ENCODE assay signal across 8 cellular contexts in genomic region chr5:108381034-108381954, GRCh38. TPM values are rescaled to one million over a fixed set of nuclear protein-coding genes. Genes with fewer than 3 reads are reported as not detected.
A peak's percentile ranks its signal among the peaks of the same experiment; 100 is the strongest.
DNase-seq lines count a peak whose midpoint lies in the region; ATAC-seq and TF ChIP-seq lines count a peak whose summit lies in the region.

No MANE protein-coding gene starts in this region.

- H3K9ac ChIP-seq in BLaER1 treated with 17β-estradiol and CSF1 and Interleukin-3, amounts not matched to agents 10 nM and 100 nM, result peak overlapping the region; percentile 97 to 100 (median 99)
- H3K9ac ChIP-seq in neural cell (ENCODE audit: low read length), result peak overlapping the region; percentile 96

- H3K4me1 Mint-ChIP-seq in activated T-helper 2 cell treated with anti-CD3 and anti-CD28 coated beads, Interferon-gamma antibody, Interleukin-2, Interleukin-4, amounts not matched to agents 10 μg/mL and 5 μg/mL and 100 μg/mL, durations not matched to agents 14 hours and 24 hours and 36 hours (ENCODE audit: low read depth), result peaks cover 27% of the 10 kb centered on the region
- peaks cover 23% of the 10 kb centered on the region for H3K4me1 Mint-ChIP-seq in stimulated activated naive CD8-positive, alpha-beta T cell treated with anti-CD3 and anti-CD28 coated beads, Interleukin-15, amount 100 ng/mL, for 72 hours

- H3K79me2 ChIP-seq in neural cell (replicated peaks; ENCODE audit: insufficient read depth, low read length), result peaks cover 35% of the 10 kb centered on the region

- H3K9me3 ChIP-seq in BLaER1 treated with 17β-estradiol and CSF1 and Interleukin-3, amounts not matched to agents 10 nM and 100 nM (replicated peaks in 1 of 11), result peaks cover 9 to 15% (median 12%) of the 10 kb centered on the region in 11 experiments; a peak in 20 of 22 replicates
- no peaks in the 10 kb centered on the region for H3K9me3 ChIP-seq in neural cell (ENCODE audit: low read length)

- intact Hi-C loops in activated T-helper 2 cell treated with anti-CD3 and anti-CD28 coated beads, Interferon-gamma antibody, Interleukin-2, Interleukin-4, amounts not matched to agents 10 μg/mL and 5 μg/mL and 100 μg/mL, durations not matched to agents 14 hours and 24 hours and 36 hours (cut with micrococcal nuclease), result loop anchor here (5.0 kb wide), 3 partner anchors 366 to 1311 kb away; partner anchors contain the start of gene FER

- H3F3A ChIP-seq in neural cell (ENCODE audit: insufficient read depth, low read length, poor library complexity, severe bottlenecking), result peaks cover 5% of the 10 kb centered on the region

- peaks cover 0 to 11% (median 0%) of the 10 kb centered on the region in 11 experiments; a peak in 4 of 22 replicates for H3K36me3 ChIP-seq in BLaER1 treated with 17β-estradiol and CSF1 and Interleukin-3, amounts not matched to agents 10 nM and 100 nM
- no peaks in the 10 kb centered on the region for H3K36me3 ChIP-seq in neural cell (ENCODE audit: insufficient read depth, low read length)

- ATAC-seq in HG03175 (IDR thresholded peaks at IDR 0.05; ENCODE audit: unreplicated experiment), result peak; percentile 52
- ATAC-seq in stimulated activated naive CD8-positive, alpha-beta T cell treated with anti-CD3 and anti-CD28 coated beads, Interleukin-15, amount 100 ng/mL, for 72 hours, result peak; percentile 64

- H2AFZ ChIP-seq in neural cell (ENCODE audit: low read depth, low read length), result peak overlapping the region; percentile 89

- H3K9me2 ChIP-seq in neural cell (ENCODE audit: insufficient read depth, low read length), result no peaks in the 10 kb centered on the region

- H4K20me1 ChIP-seq in BLaER1 treated with 17β-estradiol and CSF1 and Interleukin-3, amounts not matched to agents 10 nM and 100 nM, result peaks cover 0 to 13% (median 0%) of the 10 kb centered on the region in 11 experiments; a peak in 3 of 22 replicates
- no peaks in the 10 kb centered on the region for H4K20me1 ChIP-seq in neural cell (ENCODE audit: insufficient read depth)

- H3K27me3 ChIP-seq in BLaER1 treated with 17β-estradiol and CSF1 and Interleukin-3, amounts not matched to agents 10 nM and 100 nM, result no peaks in the 10 kb centered on the region
- H3K27me3 ChIP-seq in neural cell (ENCODE audit: insufficient read depth, low read depth, low read length), result no peaks in the 10 kb centered on the region

- no peak for TF ChIP-seq EP300 in neural cell (conservative IDR thresholded peaks at IDR 0.05; ENCODE audit: poor library complexity, severe bottlenecking)

- TF ChIP-seq CTCF in fibroblast of the aortic adventitia (IDR thresholded peaks at IDR 0.05; ENCODE audit: insufficient read depth, low read length) (no peak), neural cell (IDR thresholded peaks at IDR 0.05; ENCODE audit: poor library complexity, severe bottlenecking) (no peak)

- peaks cover 4% of the 10 kb centered on the region for H3K9me3 Mint-ChIP-seq in activated T-helper 2 cell treated with anti-CD3 and anti-CD28 coated beads, Interferon-gamma antibody, Interleukin-2, Interleukin-4, amounts not matched to agents 10 μg/mL and 5 μg/mL and 100 μg/mL, durations not matched to agents 14 hours and 24 hours and 36 hours
- peaks cover 4 to 10% of the 10 kb centered on the region in 2 donors for H3K9me3 Mint-ChIP-seq in stimulated activated naive CD8-positive, alpha-beta T cell treated with anti-CD3 and anti-CD28 coated beads, Interleukin-15, amount 100 ng/mL, for 72 hours

- DNase-seq in OCI-M1 (lab: John Stamatoyannopoulos, UW) (peak; percentile 79), fibroblast of the aortic adventitia (ENCODE audit: low read depth) (peak; percentile 44)
- peak; percentile 77 for DNase-seq in activated T-helper 2 cell treated with anti-CD3 and anti-CD28 coated beads, Interferon-gamma antibody, Interleukin-2, Interleukin-4, amounts not matched to agents 10 μg/mL and 5 μg/mL and 100 μg/mL, durations not matched to agents 14 hours and 24 hours and 36 hours (ENCODE audit: low spot score)
- peak; percentile 79 to 81 for DNase-seq in stimulated activated naive CD8-positive, alpha-beta T cell treated with anti-CD3 and anti-CD28 coated beads, Interleukin-15, amount 100 ng/mL, for 72 hours

- peak overlapping the region; percentile 72 for H3K4me3 Mint-ChIP-seq in activated T-helper 2 cell treated with anti-CD3 and anti-CD28 coated beads, Interferon-gamma antibody, Interleukin-2, Interleukin-4, amounts not matched to agents 10 μg/mL and 5 μg/mL and 100 μg/mL, durations not matched to agents 14 hours and 24 hours and 36 hours (ENCODE audit: low read depth)
- peak overlapping the region; percentile 87 to 88 for H3K4me3 Mint-ChIP-seq in stimulated activated naive CD8-positive, alpha-beta T cell treated with anti-CD3 and anti-CD28 coated beads, Interleukin-15, amount 100 ng/mL, for 72 hours

- in situ Hi-C loops in GM18951 (cut with MboI; ENCODE audit: low sequenced_read_pairs, unreplicated experiment), result no loop called here

- H3K27me3 Mint-ChIP-seq in activated T-helper 2 cell treated with anti-CD3 and anti-CD28 coated beads, Interferon-gamma antibody, Interleukin-2, Interleukin-4, amounts not matched to agents 10 μg/mL and 5 μg/mL and 100 μg/mL, durations not matched to agents 14 hours and 24 hours and 36 hours (ENCODE audit: low read depth), result no peaks in the 10 kb centered on the region
- H3K27me3 Mint-ChIP-seq in stimulated activated naive CD8-positive, alpha-beta T cell treated with anti-CD3 and anti-CD28 coated beads, Interleukin-15, amount 100 ng/mL, for 72 hours, result no peaks in the 10 kb centered on the region

- H3K27ac Mint-ChIP-seq in activated T-helper 2 cell treated with anti-CD3 and anti-CD28 coated beads, Interferon-gamma antibody, Interleukin-2, Interleukin-4, amounts not matched to agents 10 μg/mL and 5 μg/mL and 100 μg/mL, durations not matched to agents 14 hours and 24 hours and 36 hours, result peak overlapping the region; percentile 77
- peak overlapping the region; percentile 88 to 91 for H3K27ac Mint-ChIP-seq in stimulated activated naive CD8-positive, alpha-beta T cell treated with anti-CD3 and anti-CD28 coated beads, Interleukin-15, amount 100 ng/mL, for 72 hours

- H3K36me3 Mint-ChIP-seq in activated T-helper 2 cell treated with anti-CD3 and anti-CD28 coated beads, Interferon-gamma antibody, Interleukin-2, Interleukin-4, amounts not matched to agents 10 μg/mL and 5 μg/mL and 100 μg/mL, durations not matched to agents 14 hours and 24 hours and 36 hours (ENCODE audit: low read depth), result peaks cover 14% of the 10 kb centered on the region

- H3K4me2 ChIP-seq in BLaER1 treated with 17β-estradiol and CSF1 and Interleukin-3, amounts not matched to agents 10 nM and 100 nM, result peak overlapping the region; percentile 67 to 94 (median 83)
- no peak overlapping the region for H3K4me2 ChIP-seq in neural cell (ENCODE audit: low read length)

- H3K27ac ChIP-seq in BLaER1 treated with 17β-estradiol and CSF1 and Interleukin-3, amounts not matched to agents 10 nM and 100 nM, result peak overlapping the region; percentile 96 to 100 (median 99)
- peak overlapping the region; percentile 93 for H3K27ac ChIP-seq in neural cell (ENCODE audit: low read length)

- peaks cover 18 to 40% (median 30%) of the 10 kb centered on the region in 10 experiments for H3K4me1 ChIP-seq in BLaER1 treated with 17β-estradiol and CSF1 and Interleukin-3, amounts not matched to agents 10 nM and 100 nM

- peak; percentile 35 for TF ChIP-seq POLR2A in GM18951 (IDR thresholded peaks at IDR 0.05; ENCODE audit: extremely low read depth, insufficient read depth, insufficient read length)

- H3K4me3 ChIP-seq in BLaER1 treated with 17β-estradiol and CSF1 and Interleukin-3, amounts not matched to agents 10 nM and 100 nM, result peak overlapping the region; percentile 87 to 95 (median 91)
- H3K4me3 ChIP-seq in fibroblast of the aortic adventitia (ENCODE audit: low read depth, low read length) (peak overlapping the region; percentile 85), neural cell (ENCODE audit: low read length) (peak overlapping the region; percentile 88)

- TF ChIP-seq RAD21 in neural cell (conservative IDR thresholded peaks at IDR 0.05), result no peak

TF ChIP-seq in neural cell, 6 proteins besides CTCF, POLR2A, EP300 and RAD21:
- TF ChIP-seq EZH2 (IDR thresholded peaks at IDR 0.05; ENCODE audit: borderline replicate concordance, insufficient read depth, low read length, poor library complexity, severe bottlenecking), result no peak
- TF ChIP-seq MXI1 (conservative IDR thresholded peaks at IDR 0.05; ENCODE audit: poor library complexity, severe bottlenecking), result no peak
- no peak for TF ChIP-seq POLR2AphosphoS5 (IDR thresholded peaks at IDR 0.05)
- no peak for TF ChIP-seq REST (IDR thresholded peaks at IDR 0.05; ENCODE audit: borderline replicate concordance)
- TF ChIP-seq TAF1 (IDR thresholded peaks at IDR 0.05; ENCODE audit: low read depth), result no peak
- TF ChIP-seq SMC3 (conservative IDR thresholded peaks at IDR 0.05; ENCODE audit: poor library complexity), result no peak
TF ChIP-seq in neural cell: peak in this region for 0.

RNA-seq across cellular contexts. Expression of gene FBXL17, which starts 0.6 kb away (rescaled TPM):
- 7.0 and 9.3 TPM in 2 replicates for total RNA-seq in activated T-helper 2 cell treated with anti-CD3 and anti-CD28 coated beads, Interferon-gamma antibody, Interleukin-2, Interleukin-4, amounts not matched to agents 10 μg/mL and 5 μg/mL and 100 μg/mL, durations not matched to agents 14 hours and 24 hours and 36 hours
- 8.3 and 19.7 TPM in 2 replicates for total RNA-seq in fibroblast of the aortic adventitia (ENCODE audit: low replicate concordance)
- 15.5 and 19.6 TPM in 2 replicates for polyA plus RNA-seq in neural cell
- 52.3 and 63.3 TPM in 2 replicates for polyA minus RNA-seq in neural cell

Comparison
In these comparisons a context has a peak if more than half of its experiments do, and no peak if none do; other contexts are left out.
1. Peak in every context shown above with its lines: DNase-seq, ATAC-seq, H3K4me3 ChIP-seq and H3K27ac ChIP-seq.